ENCODE assay signal across 16 cellular contexts in genomic region chr16:74652249-74652648, GRCh38. TPM values are rescaled to one million over a fixed set of nuclear protein-coding genes. Genes with fewer than 3 reads are reported as not detected.
DNase-seq lines count a peak whose midpoint lies in the region; ATAC-seq and TF ChIP-seq lines count a peak whose summit lies in the region.
"Had no signal": no experiment of that assay in that cellular context is flagged by ENCODE, and none has a peak within 500 bp of the region (broad histone marks: within the 10 kb centered on the region; RNA-seq: fewer than 3 reads in every experiment).

No MANE protein-coding gene starts in this region.

- TF ChIP-seq CTCF in A673 (conservative IDR thresholded peaks at IDR 0.05; ENCODE audit: low read depth, low read length) (no peak), RWPE2 (IDR thresholded peaks at IDR 0.05; ENCODE audit: poor library complexity, severe bottlenecking) (no peak), foreskin keratinocyte (conservative IDR thresholded peaks at IDR 0.05) (no peak), GM10266 (IDR thresholded peaks at IDR 0.05; ENCODE audit: control insufficient read depth, insufficient read depth, low read depth, missing control alignments) (no peak), upper lobe of left lung (IDR thresholded peaks at IDR 0.05) (no peak), OCI-LY7 (conservative IDR thresholded peaks at IDR 0.05; ENCODE audit: low read length) (no peak)

- no TSS peak for BruUV-seq in A673 (replicated peaks; lab: Mats Ljungman, UMichigan)
- BruUV-seq in OCI-LY7 (replicated peaks; lab: Mats Ljungman, UMichigan) = no TSS peak

- peaks cover 90% of the 10 kb centered on the region for H3K79me2 ChIP-seq in OCI-LY7 (ENCODE audit: insufficient read depth, low read depth, low read length)

- H4K20me1 ChIP-seq in OCI-LY7 (ENCODE audit: insufficient read depth, low read length) = peaks cover 45% of the 10 kb centered on the region

- H3K9me3 ChIP-seq in A673 (ENCODE audit: low read depth, low read length, poor library complexity, severe bottlenecking) (no peaks in the 10 kb centered on the region), RWPE2 (ENCODE audit: severe bottlenecking) (no peaks in the 10 kb centered on the region), upper lobe of left lung (no peaks in the 10 kb centered on the region), OCI-LY7 (ENCODE audit: low read length) (no peaks in the 10 kb centered on the region)
- H3K9me3 ChIP-seq: A549, BE2C had no signal

- H3K4me1 ChIP-seq in A673 (ENCODE audit: insufficient read depth, low read length, poor library complexity, severe bottlenecking) (peaks cover 35% of the 10 kb centered on the region), RWPE2 (ENCODE audit: insufficient read depth, poor library complexity, severe bottlenecking) (peaks cover 3% of the 10 kb centered on the region), foreskin keratinocyte (peaks cover 12% of the 10 kb centered on the region), upper lobe of left lung (peaks cover 0 to 3% (median 0%) of the 10 kb centered on the region in 4 donors), OCI-LY7 (ENCODE audit: insufficient read depth, low read length, poor library complexity, severe bottlenecking) (peaks cover 4% of the 10 kb centered on the region)
- H3K4me1 ChIP-seq: A549, BE2C had no signal

- H2AFZ ChIP-seq in OCI-LY7 (ENCODE audit: low read length) = no peak overlapping the region

- H3K4me3 ChIP-seq in A673 (ENCODE audit: low read depth, low read length, poor library complexity, severe bottlenecking) = no peak overlapping the region
- no peak overlapping the region for H3K4me3 ChIP-seq in RWPE2 (ENCODE audit: severe bottlenecking)
- H3K4me3 ChIP-seq in upper lobe of left lung = no peak overlapping the region
- no peak overlapping the region for H3K4me3 ChIP-seq in OCI-LY7 (ENCODE audit: low read depth, low read length, poor library complexity, severe bottlenecking)
- H3K4me3 ChIP-seq: A549 had no signal

- no peak for TF ChIP-seq POLR2A in upper lobe of left lung (IDR thresholded peaks at IDR 0.05)

- H3K27me3 ChIP-seq in A673 (replicated peaks; ENCODE audit: insufficient read depth, low read depth, low read length, poor library complexity) = no peaks in the 10 kb centered on the region
- no peaks in the 10 kb centered on the region for H3K27me3 ChIP-seq in RWPE2 (ENCODE audit: insufficient read depth, poor library complexity, severe bottlenecking)
- H3K27me3 ChIP-seq in foreskin keratinocyte = no peaks in the 10 kb centered on the region
- H3K27me3 ChIP-seq in upper lobe of left lung = no peaks in the 10 kb centered on the region
- H3K27me3 ChIP-seq: BE2C had no signal

- ATAC-seq in RWPE2 (ENCODE audit: low read depth) = no peak
- ATAC-seq in foreskin keratinocyte = peak; percentile 21
- ATAC-seq in upper lobe of left lung (ENCODE audit: low FRiP score in 2 of 2) = no peak

- CTCF ChIA-PET in A673 (lab: Charles Lee) (interaction anchor here (0.6 kb wide), 1 partner anchor 14 kb away, joined by 12 read pairs; no protein-coding TSS in a partner anchor), OCI-LY7 (lab: Charles Lee; ENCODE audit: unreplicated experiment) (no interaction called here)

- H3K36me3 ChIP-seq in A673 (ENCODE audit: insufficient read depth, low read length, poor library complexity, severe bottlenecking) (peaks cover 90% of the 10 kb centered on the region), RWPE2 (ENCODE audit: low read depth) (peaks cover 91% of the 10 kb centered on the region), upper lobe of left lung (peaks cover 7 to 48% (median 28%) of the 10 kb centered on the region in 4 donors), OCI-LY7 (ENCODE audit: insufficient read depth, low read length) (peaks cover 99% of the 10 kb centered on the region)

- no peak overlapping the region for H3K4me2 ChIP-seq in OCI-LY7 (ENCODE audit: low read length)
- H3K4me2 ChIP-seq: A549 had no signal

- no peak for TF ChIP-seq EP300 in upper lobe of left lung (IDR thresholded peaks at IDR 0.05)

- POLR2A ChIA-PET in A673 (lab: Charles Lee; ENCODE audit: low non-redundant PET) = no interaction called here
- POLR2A ChIA-PET in OCI-LY7 (lab: Charles Lee) = interaction anchor here (1.1 kb wide), 1 partner anchor 17 kb away, joined by 5 read pairs; no protein-coding TSS in a partner anchor

- H3K27ac ChIP-seq in A673 (ENCODE audit: low read depth, low read length, poor library complexity, severe bottlenecking) (peak overlapping the region; percentile 64), RWPE2 (ENCODE audit: poor library complexity, severe bottlenecking) (peak overlapping the region; percentile 3), foreskin keratinocyte (no peak overlapping the region), upper lobe of left lung (no peak overlapping the region), OCI-LY7 (ENCODE audit: low read depth, low read length, poor library complexity, severe bottlenecking) (no peak overlapping the region)
- H3K27ac ChIP-seq: A549 had no signal

- DNase-seq in A673 (ENCODE audit: low spot score) (peak; percentile 68), COLO829 (ENCODE audit: low spot score) (peak; percentile 19), RWPE2 (ENCODE audit: low spot score) (no peak), foreskin keratinocyte (no peak), GM10266 (ENCODE audit: extremely low spot score) (no peak), upper lobe of left lung (no peak), OCI-LY7 (ENCODE audit: low spot score) (no peak)
- DNase-seq: BE2C, DMS153, GOT3, Kasumi-1, NCI-H1694, NCI-H2081, NCI-H446 treated with DMSO at 0.1 percent for 48 hours, NCI-H526 treated with DMSO at 0.1 percent for 48 hours had no signal

- intact Hi-C loops in A673 (cut with micrococcal nuclease; ENCODE audit: unreplicated experiment) = loop anchor here (10.0 kb wide), 1 partner anchor 347 kb away; no protein-coding TSS in a partner anchor
- intact Hi-C loops in OCI-LY7 (cut with micrococcal nuclease; ENCODE audit: unreplicated experiment) = no loop called here

- 65 to 71% methylated on average over 1 of the region's 1 CpG for WGBS in upper lobe of left lung, 2 donors

- no peaks in the 10 kb centered on the region for H3K9me2 ChIP-seq in OCI-LY7 (ENCODE audit: insufficient read depth, low read length)

RNA-seq across cellular contexts. Expression of gene RFWD3, which starts 14.4 kb away (rescaled TPM):
- total RNA-seq in A673 (2021) (127 and 138 TPM in 2 replicates), foreskin keratinocyte (40.4 and 45.0 TPM in 2 replicates), upper lobe of left lung (10 to 100 TPM in 5 of 6 donors, 1 to 10 TPM in 1; 6.0 to 28.6 (median 20.0) TPM), OCI-LY7 (2022) (133 and 134 TPM in 2 replicates)
- 10.2 and 15.2 TPM in 2 replicates for polyA plus RNA-seq in foreskin keratinocyte
- total RNA-seq in OCI-LY7 (2014; rRNA removed; shearing (Covaris generic)) = 56.3 and 79.7 TPM in 2 replicates

RNA-seq across cellular contexts. Expression of gene GLG1, which starts 45.3 kb away (rescaled TPM):
- total RNA-seq in A673 (2021) (487 and 587 TPM in 2 replicates), foreskin keratinocyte (88.6 and 93.9 TPM in 2 replicates), upper lobe of left lung (100 to 1,000 TPM in 5 of 6 donors, 10 to 100 TPM in 1; 88.3 to 149 (median 110) TPM), OCI-LY7 (2022) (66.7 and 69.8 TPM in 2 replicates)
- 33.1 and 35.6 TPM in 2 replicates for polyA plus RNA-seq in foreskin keratinocyte
- 40.4 and 57.8 TPM in 2 replicates for total RNA-seq in OCI-LY7 (2014; rRNA removed; shearing (Covaris generic))

RNA-seq across cellular contexts. Expression of gene MLKL, which starts 48.4 kb away (rescaled TPM):
- total RNA-seq in A673 (2021) = 3.4 and 5.5 TPM in 2 replicates
- 19.8 and 23.6 TPM in 2 replicates for total RNA-seq in foreskin keratinocyte
- polyA plus RNA-seq in foreskin keratinocyte = 14.0 and 14.4 TPM in 2 replicates
- total RNA-seq in upper lobe of left lung = 10 to 100 TPM; 15.0 to 81.7 (median 31.6) TPM
- 7.3 and 8.0 TPM in 2 replicates for total RNA-seq in OCI-LY7 (2014; rRNA removed; shearing (Covaris generic))
- 8.3 and 9.0 TPM in 2 replicates for total RNA-seq in OCI-LY7 (2022)

Comparison
In these comparisons a context has a peak if more than half of its experiments do, and no peak if none do; other contexts are left out.
1. DNase-seq: peak in A673 (single experiment) and COLO829 (single experiment); none in RWPE2 (single experiment), foreskin keratinocyte (0 of 2), GM10266 (single experiment), upper lobe of left lung (0 of 2) and OCI-LY7 (single experiment).
2. H3K27ac ChIP-seq: peak in A673 (single experiment) and RWPE2 (single experiment); none in foreskin keratinocyte (single experiment), upper lobe of left lung (0 of 4) and OCI-LY7 (single experiment).